In genomic region chr20:38854654-38855066, GRCh38 we compare ENCODE assay signal across 1 cellular context.
TF ChIP-seq lines count a peak whose summit lies in the region.

No MANE protein-coding gene starts in this region.

TF ChIP-seq in K562, 482 proteins besides CTCF, POLR2A, EP300 and RAD21 (continued from another document and continues in another):
- TF ChIP-seq, protein P1, sequence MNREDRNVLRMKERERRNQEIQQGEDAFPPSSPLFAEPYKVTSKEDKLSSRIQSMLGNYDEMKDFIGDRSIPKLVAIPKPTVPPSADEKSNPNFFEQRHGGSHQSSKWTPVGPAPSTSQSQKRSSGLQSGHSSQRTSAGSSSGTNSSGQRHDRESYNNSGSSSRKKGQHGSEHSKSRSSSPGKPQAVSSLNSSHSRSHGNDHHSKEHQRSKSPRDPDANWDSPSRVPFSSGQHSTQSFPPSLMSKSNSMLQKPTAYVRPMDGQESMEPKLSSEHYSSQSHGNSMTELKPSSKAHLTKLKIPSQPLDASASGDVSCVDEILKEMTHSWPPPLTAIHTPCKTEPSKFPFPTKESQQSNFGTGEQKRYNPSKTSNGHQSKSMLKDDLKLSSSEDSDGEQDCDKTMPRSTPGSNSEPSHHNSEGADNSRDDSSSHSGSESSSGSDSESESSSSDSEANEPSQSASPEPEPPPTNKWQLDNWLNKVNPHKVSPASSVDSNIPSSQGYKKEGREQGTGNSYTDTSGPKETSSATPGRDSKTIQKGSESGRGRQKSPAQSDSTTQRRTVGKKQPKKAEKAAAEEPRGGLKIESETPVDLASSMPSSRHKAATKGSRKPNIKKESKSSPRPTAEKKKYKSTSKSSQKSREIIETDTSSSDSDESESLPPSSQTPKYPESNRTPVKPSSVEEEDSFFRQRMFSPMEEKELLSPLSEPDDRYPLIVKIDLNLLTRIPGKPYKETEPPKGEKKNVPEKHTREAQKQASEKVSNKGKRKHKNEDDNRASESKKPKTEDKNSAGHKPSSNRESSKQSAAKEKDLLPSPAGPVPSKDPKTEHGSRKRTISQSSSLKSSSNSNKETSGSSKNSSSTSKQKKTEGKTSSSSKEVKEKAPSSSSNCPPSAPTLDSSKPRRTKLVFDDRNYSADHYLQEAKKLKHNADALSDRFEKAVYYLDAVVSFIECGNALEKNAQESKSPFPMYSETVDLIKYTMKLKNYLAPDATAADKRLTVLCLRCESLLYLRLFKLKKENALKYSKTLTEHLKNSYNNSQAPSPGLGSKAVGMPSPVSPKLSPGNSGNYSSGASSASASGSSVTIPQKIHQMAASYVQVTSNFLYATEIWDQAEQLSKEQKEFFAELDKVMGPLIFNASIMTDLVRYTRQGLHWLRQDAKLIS (CRISPR knock-in tag; IDR thresholded peaks at IDR 0.05) = no peak
- TF ChIP-seq GATAD2A (IDR thresholded peaks at IDR 0.05) (no peak), PATZ1 (CRISPR knock-in tag; IDR thresholded peaks at IDR 0.05; ENCODE audit: borderline replicate concordance) (no peak), ZNF584 (CRISPR knock-in tag; IDR thresholded peaks at IDR 0.05; ENCODE audit: low read depth) (no peak; the same call in 1 of the 2 replicates), YBX1 (IDR thresholded peaks at IDR 0.05) (no peak), TRIM28 (IDR thresholded peaks at IDR 0.05) (no peak), KAT8 (IDR thresholded peaks at IDR 0.05; ENCODE audit: low read depth) (no peak), ELF2 (CRISPR knock-in tag; IDR thresholded peaks at IDR 0.05) (no peak), RCOR1 (IDR thresholded peaks at IDR 0.05; ENCODE audit: borderline replicate concordance in 1 of 2, low read depth in 2 of 2, low read length in 2 of 2) (peak in 1 of 2 experiments; percentile 91; a peak in 2 of 4 replicates), ETV5 (CRISPR knock-in tag; IDR thresholded peaks at IDR 0.05; ENCODE audit: low read depth) (no peak), JUND (IDR thresholded peaks at IDR 0.05; ENCODE audit: borderline replicate concordance, low read depth, low read length) (peak; percentile 69), JUND (tag; IDR thresholded peaks at IDR 0.05; ENCODE audit: borderline replicate concordance, low read depth, low read length) (peak; percentile 71; the same call in 1 of the 3 replicates), ZNF76 (CRISPR knock-in tag; IDR thresholded peaks at IDR 0.05; ENCODE audit: borderline replicate concordance) (peak; percentile 61; the same call in 1 of the 2 replicates), THAP12 (CRISPR knock-in tag; IDR thresholded peaks at IDR 0.05) (no peak), TAL1 (IDR thresholded peaks at IDR 0.05) (peak; percentile 77), EWSR1 (IDR thresholded peaks at IDR 0.05; ENCODE audit: borderline replicate concordance, low read depth, partially characterized antibody) (no peak), XRCC5 (IDR thresholded peaks at IDR 0.05; ENCODE audit: low read depth, low read length) (no peak), ZKSCAN1 (IDR thresholded peaks at IDR 0.05; ENCODE audit: low read depth, low read length) (no peak), ZNF184 (CRISPR knock-in tag; IDR thresholded peaks at IDR 0.05) (no peak), ARID1B (IDR thresholded peaks at IDR 0.05) (peak; percentile 94), ZNF57 (CRISPR knock-in tag; IDR thresholded peaks at IDR 0.05) (no peak), KLF13 (tag; IDR thresholded peaks at IDR 0.05; ENCODE audit: borderline replicate concordance, low read depth) (no peak), MAFF (IDR thresholded peaks at IDR 0.05; ENCODE audit: low read length) (peak; percentile 100), ZNF444 (CRISPR knock-in tag; IDR thresholded peaks at IDR 0.05) (0 out of 2 replicates have a peak, but pooled peaks have one; percentile 38), ATF2 (CRISPR knock-in tag; IDR thresholded peaks at IDR 0.05) (no peak), STAT6 (CRISPR knock-in tag; IDR thresholded peaks at IDR 0.05) (no peak), SETDB1 (IDR thresholded peaks at IDR 0.05; ENCODE audit: low read length) (no peak), PML (IDR thresholded peaks at IDR 0.05; ENCODE audit: low read length) (no peak), ZNF134 (CRISPR knock-in tag; conservative IDR thresholded peaks at IDR 0.05) (peak; percentile 54), POLR3A (IDR thresholded peaks at IDR 0.05; ENCODE audit: borderline replicate concordance, extremely low read depth, insufficient read depth, insufficient read length) (no peak), CREBBP (IDR thresholded peaks at IDR 0.05; ENCODE audit: low read depth, low read length) (no peak), LARP7 (IDR thresholded peaks at IDR 0.05) (no peak), SIX5 (IDR thresholded peaks at IDR 0.05; ENCODE audit: borderline replicate concordance in 1 of 2, insufficient read depth in 1 of 2, low read depth in 1 of 2, low read length in 2 of 2) (no peak), BCL6 (CRISPR knock-in tag; IDR thresholded peaks at IDR 0.05) (no peak; the same call in none of the 2 replicates), MEF2D (tag; conservative IDR thresholded peaks at IDR 0.05; ENCODE audit: low read depth) (peak; percentile 68), SIRT6 (IDR thresholded peaks at IDR 0.05; ENCODE audit: low read depth, low read length) (no peak), NR4A1 (CRISPR knock-in tag; IDR thresholded peaks at IDR 0.05) (0 out of 2 replicates have a peak, but pooled peaks have one; percentile 76), NR4A1 (tag; IDR thresholded peaks at IDR 0.05) (peak; percentile 86)
- TF ChIP-seq, protein P2, sequence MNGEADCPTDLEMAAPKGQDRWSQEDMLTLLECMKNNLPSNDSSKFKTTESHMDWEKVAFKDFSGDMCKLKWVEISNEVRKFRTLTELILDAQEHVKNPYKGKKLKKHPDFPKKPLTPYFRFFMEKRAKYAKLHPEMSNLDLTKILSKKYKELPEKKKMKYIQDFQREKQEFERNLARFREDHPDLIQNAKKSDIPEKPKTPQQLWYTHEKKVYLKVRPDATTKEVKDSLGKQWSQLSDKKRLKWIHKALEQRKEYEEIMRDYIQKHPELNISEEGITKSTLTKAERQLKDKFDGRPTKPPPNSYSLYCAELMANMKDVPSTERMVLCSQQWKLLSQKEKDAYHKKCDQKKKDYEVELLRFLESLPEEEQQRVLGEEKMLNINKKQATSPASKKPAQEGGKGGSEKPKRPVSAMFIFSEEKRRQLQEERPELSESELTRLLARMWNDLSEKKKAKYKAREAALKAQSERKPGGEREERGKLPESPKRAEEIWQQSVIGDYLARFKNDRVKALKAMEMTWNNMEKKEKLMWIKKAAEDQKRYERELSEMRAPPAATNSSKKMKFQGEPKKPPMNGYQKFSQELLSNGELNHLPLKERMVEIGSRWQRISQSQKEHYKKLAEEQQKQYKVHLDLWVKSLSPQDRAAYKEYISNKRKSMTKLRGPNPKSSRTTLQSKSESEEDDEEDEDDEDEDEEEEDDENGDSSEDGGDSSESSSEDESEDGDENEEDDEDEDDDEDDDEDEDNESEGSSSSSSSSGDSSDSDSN (IDR thresholded peaks at IDR 0.05; ENCODE audit: borderline replicate concordance in 1 of 2, low read depth in 2 of 2, low read length in 2 of 2) = no peak
- TF ChIP-seq, protein P3, sequence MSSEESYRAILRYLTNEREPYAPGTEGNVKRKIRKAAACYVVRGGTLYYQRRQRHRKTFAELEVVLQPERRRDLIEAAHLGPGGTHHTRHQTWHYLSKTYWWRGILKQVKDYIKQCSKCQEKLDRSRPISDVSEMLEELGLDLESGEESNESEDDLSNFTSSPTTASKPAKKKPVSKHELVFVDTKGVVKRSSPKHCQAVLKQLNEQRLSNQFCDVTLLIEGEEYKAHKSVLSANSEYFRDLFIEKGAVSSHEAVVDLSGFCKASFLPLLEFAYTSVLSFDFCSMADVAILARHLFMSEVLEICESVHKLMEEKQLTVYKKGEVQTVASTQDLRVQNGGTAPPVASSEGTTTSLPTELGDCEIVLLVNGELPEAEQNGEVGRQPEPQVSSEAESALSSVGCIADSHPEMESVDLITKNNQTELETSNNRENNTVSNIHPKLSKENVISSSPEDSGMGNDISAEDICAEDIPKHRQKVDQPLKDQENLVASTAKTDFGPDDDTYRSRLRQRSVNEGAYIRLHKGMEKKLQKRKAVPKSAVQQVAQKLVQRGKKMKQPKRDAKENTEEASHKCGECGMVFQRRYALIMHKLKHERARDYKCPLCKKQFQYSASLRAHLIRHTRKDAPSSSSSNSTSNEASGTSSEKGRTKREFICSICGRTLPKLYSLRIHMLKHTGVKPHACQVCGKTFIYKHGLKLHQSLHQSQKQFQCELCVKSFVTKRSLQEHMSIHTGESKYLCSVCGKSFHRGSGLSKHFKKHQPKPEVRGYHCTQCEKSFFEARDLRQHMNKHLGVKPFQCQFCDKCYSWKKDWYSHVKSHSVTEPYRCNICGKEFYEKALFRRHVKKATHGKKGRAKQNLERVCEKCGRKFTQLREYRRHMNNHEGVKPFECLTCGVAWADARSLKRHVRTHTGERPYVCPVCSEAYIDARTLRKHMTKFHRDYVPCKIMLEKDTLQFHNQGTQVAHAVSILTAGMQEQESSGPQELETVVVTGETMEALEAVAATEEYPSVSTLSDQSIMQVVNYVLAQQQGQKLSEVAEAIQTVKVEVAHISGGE (CRISPR knock-in tag; IDR thresholded peaks at IDR 0.05) = peak in 1 of 3 experiments; percentile 52; a peak in 1 of 6 replicates
- TF ChIP-seq, protein P4, sequence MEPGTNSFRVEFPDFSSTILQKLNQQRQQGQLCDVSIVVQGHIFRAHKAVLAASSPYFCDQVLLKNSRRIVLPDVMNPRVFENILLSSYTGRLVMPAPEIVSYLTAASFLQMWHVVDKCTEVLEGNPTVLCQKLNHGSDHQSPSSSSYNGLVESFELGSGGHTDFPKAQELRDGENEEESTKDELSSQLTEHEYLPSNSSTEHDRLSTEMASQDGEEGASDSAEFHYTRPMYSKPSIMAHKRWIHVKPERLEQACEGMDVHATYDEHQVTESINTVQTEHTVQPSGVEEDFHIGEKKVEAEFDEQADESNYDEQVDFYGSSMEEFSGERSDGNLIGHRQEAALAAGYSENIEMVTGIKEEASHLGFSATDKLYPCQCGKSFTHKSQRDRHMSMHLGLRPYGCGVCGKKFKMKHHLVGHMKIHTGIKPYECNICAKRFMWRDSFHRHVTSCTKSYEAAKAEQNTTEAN (CRISPR knock-in tag; IDR thresholded peaks at IDR 0.05) = no peak
- TF ChIP-seq, protein P5, sequence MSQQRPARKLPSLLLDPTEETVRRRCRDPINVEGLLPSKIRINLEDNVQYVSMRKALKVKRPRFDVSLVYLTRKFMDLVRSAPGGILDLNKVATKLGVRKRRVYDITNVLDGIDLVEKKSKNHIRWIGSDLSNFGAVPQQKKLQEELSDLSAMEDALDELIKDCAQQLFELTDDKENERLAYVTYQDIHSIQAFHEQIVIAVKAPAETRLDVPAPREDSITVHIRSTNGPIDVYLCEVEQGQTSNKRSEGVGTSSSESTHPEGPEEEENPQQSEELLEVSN (IDR thresholded peaks at IDR 0.05; ENCODE audit: borderline replicate concordance in 1 of 2, extremely low read depth in 1 of 2, insufficient read depth in 1 of 2, insufficient read length in 1 of 2, low read depth in 1 of 2, low read length in 1 of 2, poor library complexity in 1 of 2, severe bottlenecking in 1 of 2) = no peak
